ENCODE assay signal across 8 cellular contexts in the genomic region with DNA sequence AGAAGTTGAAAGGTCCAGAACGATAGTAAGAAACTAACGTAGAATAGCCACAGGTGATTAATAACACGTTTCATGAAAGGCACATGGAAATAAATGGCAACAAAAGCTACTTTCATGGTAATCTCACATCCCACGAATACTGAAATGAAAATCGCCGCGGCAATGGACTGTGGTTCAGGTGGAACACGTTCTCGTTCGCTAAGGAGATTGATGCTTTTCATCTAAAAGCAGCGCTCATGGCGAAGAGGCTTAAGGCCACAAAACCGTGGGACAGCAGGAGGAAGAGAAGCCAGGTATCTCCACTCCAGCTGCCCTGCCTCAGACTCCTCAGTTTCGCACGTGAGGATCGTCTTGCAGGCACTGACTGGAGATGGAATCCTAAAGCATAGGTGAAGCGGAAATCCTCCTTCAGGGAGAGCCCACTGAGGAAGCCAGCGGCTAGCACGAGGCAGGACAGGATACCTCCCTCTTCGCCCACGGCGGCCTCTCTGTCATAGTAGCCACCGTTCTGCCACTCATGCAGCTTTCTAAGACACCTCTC. TPM values are rescaled to one million over a fixed set of nuclear protein-coding genes. Genes with fewer than 3 reads are reported as not detected.
A peak's percentile ranks its signal among the peaks of the same experiment; 100 is the strongest.
DNase-seq lines count a peak whose midpoint lies in the region; ATAC-seq, FAIRE-seq and TF ChIP-seq lines count a peak whose summit lies in the region.

No MANE protein-coding gene starts in this region.

- H3K27me3 Mint-ChIP-seq in activated CD8-positive, alpha-beta T cell treated with anti-CD3 and anti-CD28 coated beads, Interleukin-2, amount 10 ng/mL, durations not matched to agents 7 days and 5 days (ENCODE audit: low read depth) = peaks cover 17% of the 10 kb centered on the region

- H3K4me3 Mint-ChIP-seq in activated CD8-positive, alpha-beta T cell treated with anti-CD3 and anti-CD28 coated beads, Interleukin-2, amount 10 ng/mL, durations not matched to agents 7 days and 5 days = peak overlapping the region; percentile 91

- peaks cover 27% of the 10 kb centered on the region for H4K20me1 ChIP-seq in DND-41 (ENCODE audit: insufficient read depth, low read length)

- H3K4me3 ChIP-seq in DND-41 (ENCODE audit: low read depth in 1 of 2, low read length in 2 of 2) (peak overlapping the region; percentile 76 to 94), heart left ventricle (peak overlapping the region; percentile 57 to 91 (median 88)), gastrocnemius medialis (peak overlapping the region; percentile 87 to 96 (median 92))
- peak overlapping the region; percentile 96 for H3K4me3 ChIP-seq in Jurkat, Clone E6-1 (ENCODE audit: low read length)

- TF ChIP-seq POLR2A in heart left ventricle (IDR thresholded peaks at IDR 0.05) (no peak), gastrocnemius medialis (IDR thresholded peaks at IDR 0.05) (no peak)

- TF ChIP-seq CTCF in DND-41 (IDR thresholded peaks at IDR 0.05; ENCODE audit: borderline replicate concordance, extremely low read depth, low read length, poor library complexity, severe bottlenecking) (no peak), heart left ventricle (IDR thresholded peaks at IDR 0.05) (no peak), gastrocnemius medialis (IDR thresholded peaks at IDR 0.05 in 4 of 5, conservative IDR thresholded peaks at IDR 0.05 in 1 of 5) (no peak), D721Med (IDR thresholded peaks at IDR 0.05; ENCODE audit: insufficient read depth, missing control alignments) (no peak)

- peak overlapping the region; percentile 88 for H3K27ac ChIP-seq in DND-41 (ENCODE audit: low read length)
- peak overlapping the region; percentile 88 to 97 (median 94) for H3K27ac ChIP-seq in heart left ventricle
- peak overlapping the region; percentile 95 to 100 (median 96) for H3K27ac ChIP-seq in gastrocnemius medialis

- no peaks in the 10 kb centered on the region for H3K9me3 Mint-ChIP-seq in activated CD8-positive, alpha-beta T cell treated with anti-CD3 and anti-CD28 coated beads, Interleukin-2, amount 10 ng/mL, durations not matched to agents 7 days and 5 days (ENCODE audit: insufficient read depth)

- H3K36me3 ChIP-seq in DND-41 (ENCODE audit: insufficient read depth, low read length) = no peaks in the 10 kb centered on the region; the same call in 1 of the 2 replicates
- no peaks in the 10 kb centered on the region for H3K36me3 ChIP-seq in heart left ventricle
- no peaks in the 10 kb centered on the region for H3K36me3 ChIP-seq in gastrocnemius medialis

- no peak for DNase-seq in DND-41
- peak; percentile 45 for DNase-seq in Jurkat, Clone E6-1 (ENCODE audit: low read depth, low spot score)
- no peak for DNase-seq in activated CD8-positive, alpha-beta T cell treated with anti-CD3 and anti-CD28 coated beads, Interleukin-2, amount 10 ng/mL, durations not matched to agents 7 days and 5 days
- DNase-seq in heart left ventricle = no peak
- DNase-seq in gastrocnemius medialis = no peak
- DNase-seq in KG1 (lab: John Stamatoyannopoulos, UW) = no peak
- no peak for DNase-seq in D721Med (ENCODE audit: insufficient read length, low spot score)

- peaks cover 43% of the 10 kb centered on the region for H3K79me2 ChIP-seq in DND-41 (ENCODE audit: insufficient read depth, low read length)

- peaks cover 17% of the 10 kb centered on the region for H3K27me3 ChIP-seq in DND-41 (ENCODE audit: insufficient read depth, low read length, poor library complexity)
- H3K27me3 ChIP-seq in heart left ventricle = no peaks in the 10 kb centered on the region
- H3K27me3 ChIP-seq in gastrocnemius medialis = no peaks in the 10 kb centered on the region

- no peak for FAIRE-seq in D721Med (lab: Jason Lieb, UNC)

- ATAC-seq in DND-41 (ENCODE audit: insufficient read depth, low read depth) (peak; percentile 27), GM21447 (IDR thresholded peaks at IDR 0.05; ENCODE audit: unreplicated experiment) (peak; percentile 15), heart left ventricle (peak; percentile 9 to 45 (median 37)), gastrocnemius medialis (peak; percentile 45 to 47)
- ATAC-seq in activated CD8-positive, alpha-beta T cell treated with anti-CD3 and anti-CD28 coated beads, Interleukin-2, amount 10 ng/mL, durations not matched to agents 7 days and 5 days = peak; percentile 39

- intact Hi-C loops in heart left ventricle (cut with DNase I) (loop anchor here in 3 of 10 donors (5.0 to 10.0 kb wide), 4 partner anchors 60 to 855 kb away; a partner anchor contains a TSS), gastrocnemius medialis (cut with DNase I; ENCODE audit: low total_unique reads) (loop anchor here (1.0 to 10.0 kb wide), 6 partner anchors 110 to 1095 kb away; a partner anchor contains a TSS)

- H2AFZ ChIP-seq in DND-41 (ENCODE audit: low read depth, low read length) = peak overlapping the region; percentile 98

- peak overlapping the region; percentile 92 for H3K4me2 ChIP-seq in DND-41 (ENCODE audit: insufficient read depth, low read length)

- H3K4me1 Mint-ChIP-seq in activated CD8-positive, alpha-beta T cell treated with anti-CD3 and anti-CD28 coated beads, Interleukin-2, amount 10 ng/mL, durations not matched to agents 7 days and 5 days (ENCODE audit: low read depth) = peaks cover 40% of the 10 kb centered on the region

- H3K4me1 ChIP-seq in DND-41 (ENCODE audit: insufficient read depth, low read length) = peaks cover 49% of the 10 kb centered on the region
- H3K4me1 ChIP-seq in heart left ventricle = peaks cover 0 to 35% (median 23%) of the 10 kb centered on the region in 12 donors
- peaks cover 33 to 34% of the 10 kb centered on the region in 2 donors for H3K4me1 ChIP-seq in gastrocnemius medialis

- WGBS in heart left ventricle, 4 donors = 2 to 5% (median 3%) methylated on average over 16 to 23 of the region's 23 CpGs

- in situ Hi-C loops in gastrocnemius medialis (cut with MboI; ENCODE audit: low sequenced_read_pairs in 4 of 4) = no loop called here

- H3K27ac Mint-ChIP-seq in activated CD8-positive, alpha-beta T cell treated with anti-CD3 and anti-CD28 coated beads, Interleukin-2, amount 10 ng/mL, durations not matched to agents 7 days and 5 days = peak overlapping the region; percentile 93

- H3K9me3 ChIP-seq in DND-41 (ENCODE audit: insufficient read depth, low read length, severe bottlenecking) (no peaks in the 10 kb centered on the region), heart left ventricle (no peaks in the 10 kb centered on the region), gastrocnemius medialis (no peaks in the 10 kb centered on the region)

- POLR2A ChIA-PET in activated CD8-positive, alpha-beta T cell treated with anti-CD3 and anti-CD28 coated beads, Interleukin-2, amount 10 ng/mL, durations not matched to agents 7 days and 5 days (lab: Charles Lee) = interaction anchor here (0.6 to 2.2 kb wide), 2 partner anchors 9 to 103 kb away, joined by 4 to 15 read pairs; no protein-coding TSS in a partner anchor

- CTCF ChIA-PET in activated CD8-positive, alpha-beta T cell treated with anti-CD3 and anti-CD28 coated beads, Interleukin-2, amount 10 ng/mL, durations not matched to agents 7 days and 5 days (lab: Charles Lee) = interaction anchor here (0.9 to 3.7 kb wide), 7 partner anchors 8 to 148 kb away, joined by 3 to 29 read pairs (median 4); no protein-coding TSS in a partner anchor

- peaks cover 2% of the 10 kb centered on the region for H3K36me3 Mint-ChIP-seq in activated CD8-positive, alpha-beta T cell treated with anti-CD3 and anti-CD28 coated beads, Interleukin-2, amount 10 ng/mL, durations not matched to agents 7 days and 5 days (ENCODE audit: low read depth)

- H3K9ac ChIP-seq in DND-41 (ENCODE audit: low read depth, low read length) = peak overlapping the region; percentile 70

RNA-seq across cellular contexts. Expression of a gene that starts 0.7 kb away (rescaled TPM):
- polyA plus RNA-seq in Jurkat, Clone E6-1 (2012; ENCODE audit: insufficient read depth, insufficient read length) = 27.1 TPM
- total RNA-seq in activated CD8-positive, alpha-beta T cell treated with anti-CD3 and anti-CD28 coated beads, Interleukin-2, amount 10 ng/mL, durations not matched to agents 7 days and 5 days = 10 to 100 TPM; 14.4 to 15.9 TPM
- 10 to 100 TPM; 17.7 to 37.1 (median 30.1) TPM for total RNA-seq in heart left ventricle
- polyA plus RNA-seq in heart left ventricle = 10 to 100 TPM; 15.2 to 34.7 TPM
- 10 to 100 TPM; 10.3 to 33.3 (median 23.5) TPM for total RNA-seq in gastrocnemius medialis

RNA-seq across cellular contexts. Expression of a gene that starts 21.1 kb away (rescaled TPM):
- not detected for polyA plus RNA-seq in Jurkat, Clone E6-1 (2012; ENCODE audit: insufficient read depth, insufficient read length)
- not detected for total RNA-seq in activated CD8-positive, alpha-beta T cell treated with anti-CD3 and anti-CD28 coated beads, Interleukin-2, amount 10 ng/mL, durations not matched to agents 7 days and 5 days
- total RNA-seq in heart left ventricle (not detected), gastrocnemius medialis (not detected)
- not detected for polyA plus RNA-seq in heart left ventricle
